ENCODE assay signal across 8 cellular contexts in the genomic region with DNA sequence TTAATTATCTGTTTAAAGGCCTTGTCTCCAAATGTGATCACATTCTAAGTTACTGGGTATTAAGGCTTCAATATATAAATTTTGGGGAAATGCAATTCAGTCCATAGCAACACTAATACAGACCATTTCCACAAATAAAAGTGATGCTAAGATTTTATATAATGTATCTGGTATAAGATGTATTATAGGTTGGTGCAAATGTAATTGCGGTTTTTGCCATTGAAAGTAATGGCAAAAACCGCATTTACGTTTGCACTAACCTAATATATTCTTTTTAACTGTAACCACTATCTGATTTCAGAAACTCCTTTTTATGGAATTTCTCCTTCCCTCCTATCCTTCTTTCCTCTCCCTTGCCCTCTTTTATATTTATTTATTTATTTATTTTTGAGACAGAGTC.
"Had no signal": no experiment of that assay in that cellular context is flagged by ENCODE, and none has a peak within 500 bp of the region (broad histone marks: within the 10 kb centered on the region; RNA-seq: fewer than 3 reads in every experiment).

No MANE protein-coding gene starts in this region.

- FAIRE-seq: G401.6, GM12878, GM12891, GM12892, GM18507, GM19239 had no signal

- ATAC-seq: GM12878 had no signal

- DNase-seq: GDM1, GF-D8 had no signal

- H3K4me3 ChIP-seq: GM12878 had no signal
